Comparison of ENCODE assay signal across 9 cellular contexts in the genomic region with DNA sequence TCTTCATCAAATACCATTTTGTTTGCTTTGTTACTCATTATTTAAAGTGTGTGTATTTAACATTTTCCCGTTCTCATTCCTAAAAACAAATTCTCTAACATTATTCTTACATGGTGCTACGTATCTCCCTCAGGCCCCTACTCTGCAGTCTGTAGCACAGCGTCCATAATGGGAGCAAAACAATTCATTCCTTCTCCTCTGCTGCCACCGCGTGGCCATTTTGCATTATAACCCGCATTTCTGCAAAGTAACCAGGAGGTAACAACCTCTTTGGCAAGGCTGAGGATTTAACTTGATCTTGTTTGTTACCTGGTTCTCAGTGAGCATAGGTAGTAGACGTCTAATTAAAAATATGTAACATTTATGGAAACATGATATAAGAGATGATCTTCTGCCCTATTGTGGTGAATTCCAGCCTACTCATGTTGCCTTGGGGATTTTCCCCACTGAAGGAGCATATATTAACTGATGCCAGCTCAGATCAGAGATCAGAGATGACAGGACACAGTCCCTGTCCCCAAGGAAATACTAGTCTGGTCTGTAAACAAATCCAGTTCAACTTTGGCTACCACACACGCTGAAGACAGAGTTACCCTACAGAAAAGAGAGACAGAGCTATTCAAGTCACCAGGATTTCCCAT. TPM values are rescaled to one million over a fixed set of nuclear protein-coding genes. Genes with fewer than 3 reads are reported as not detected.
DNase-seq lines count a peak whose midpoint lies in the region; ATAC-seq and TF ChIP-seq lines count a peak whose summit lies in the region.
"Had no signal": no experiment of that assay in that cellular context is flagged by ENCODE, and none has a peak within 500 bp of the region (broad histone marks: within the 10 kb centered on the region; RNA-seq: fewer than 3 reads in every experiment).

No MANE protein-coding gene starts in this region.

- peaks cover 4% of the 10 kb centered on the region for H3K36me3 Mint-ChIP-seq in brain

- H3K27ac ChIP-seq in iPS DF 6.9 (ENCODE audit: low read length) = no peak overlapping the region
- H3K27ac ChIP-seq: BLaER1 had no signal

- H3K4me1 ChIP-seq in iPS DF 6.9 (ENCODE audit: control insufficient read depth, insufficient read depth, low read length) = no peaks in the 10 kb centered on the region

- peaks cover 0 to 6% (median 0%) of the 10 kb centered on the region in 5 experiments for H3K9me3 Mint-ChIP-seq in brain

- H3K4me3 Mint-ChIP-seq in brain = no peak overlapping the region

- no CpG with 5 or more reads among the region's 8 CpGs for WGBS in iPS DF 6.9 (ENCODE audit: insufficient coverage, insufficient read length)

- H3K4me1 Mint-ChIP-seq in brain = no peaks in the 10 kb centered on the region

- ATAC-seq in HG03039 (IDR thresholded peaks at IDR 0.05; ENCODE audit: unreplicated experiment) = peak; percentile 64

- no peak overlapping the region for H3K4me3 ChIP-seq in iPS DF 6.9 (ENCODE audit: low read length)
- H3K4me3 ChIP-seq: BLaER1 had no signal

- no peaks in the 10 kb centered on the region for H3K9me3 ChIP-seq in iPS DF 6.9 (ENCODE audit: control insufficient read depth, insufficient read depth, low read length)
- H3K9me3 ChIP-seq: BLaER1 had no signal

- no peaks in the 10 kb centered on the region for H3K36me3 ChIP-seq in iPS DF 6.9 (ENCODE audit: control insufficient read depth, insufficient read depth, low read length)
- H3K36me3 ChIP-seq: BLaER1 had no signal

- H3K27ac Mint-ChIP-seq in brain = no peak overlapping the region

- H3K27me3 ChIP-seq in iPS DF 6.9 (ENCODE audit: control insufficient read depth, insufficient read depth, low read length) = no peaks in the 10 kb centered on the region
- H3K27me3 ChIP-seq: BLaER1 had no signal

- DNase-seq in SIG-M5 treated with dmso at 0.1 percent for 504 hours (lab: John Stamatoyannopoulos, UW; ENCODE audit: unreplicated experiment) (peak; percentile 72), SIG-M5 (lab: John Stamatoyannopoulos, UW) (no peak), NCI-H2107 (lab: John Stamatoyannopoulos, UW) (peak; percentile 81), UCSD-AML1 (lab: John Stamatoyannopoulos, UW; ENCODE audit: unreplicated experiment) (peak; percentile 77), iPS DF 6.9 (ENCODE audit: low read depth, low spot score) (peak; percentile 87)
- peak; percentile 55 to 74 (median 56) for DNase-seq in stimulated activated CD4-positive, alpha-beta T cell treated with anti-CD3 and anti-CD28 coated beads, Interleukin-12 subunit alpha, Interleukin-12 subunit beta, amount 100 ng/mL, for 48 hours (ENCODE audit: low read depth in 2 of 3, low spot score in 1 of 3)

- peak; percentile 87 to 92 for TF ChIP-seq CTCF in brain (conservative IDR thresholded peaks at IDR 0.05)

- H3K27me3 Mint-ChIP-seq in brain = peaks cover 2% of the 10 kb centered on the region

RNA-seq across cellular contexts. Expression of a gene that starts 10.5 kb away (rescaled TPM):
- polyA plus RNA-seq in brain (ENCODE audit: insufficient read depth, low read depth, low replicate concordance) = not detected

RNA-seq across cellular contexts. Expression of a gene that starts 18.0 kb away (rescaled TPM):
- 24.8 TPM for polyA plus RNA-seq in brain (ENCODE audit: insufficient read depth, low read depth, low replicate concordance)

RNA-seq across cellular contexts. Expression of a gene that starts 21.7 kb away (rescaled TPM):
- not detected for polyA plus RNA-seq in brain (ENCODE audit: insufficient read depth, low read depth, low replicate concordance)
